ENCODE assay signal across 8 cellular contexts in the genomic region with DNA sequence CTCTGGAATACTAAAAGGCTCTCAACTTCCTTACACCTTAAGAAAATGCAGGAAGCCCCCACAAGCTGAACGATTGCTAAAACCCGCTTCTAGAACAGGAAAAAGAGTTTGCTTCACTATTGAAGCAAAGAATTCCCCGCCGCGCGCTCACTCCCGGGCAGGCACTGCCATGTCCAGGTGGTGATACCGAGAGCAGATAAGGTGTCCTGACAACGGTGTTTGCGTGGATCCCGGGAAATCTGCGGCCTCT. TPM values are rescaled to one million over a fixed set of nuclear protein-coding genes. Genes with fewer than 3 reads are reported as not detected.
DNase-seq lines count a peak whose midpoint lies in the region; ATAC-seq and TF ChIP-seq lines count a peak whose summit lies in the region.

No MANE protein-coding gene starts in this region.

- H3K9me3 Mint-ChIP-seq in type B pancreatic cell, result no peaks in the 10 kb centered on the region

- no peaks in the 10 kb centered on the region for H3K27me3 ChIP-seq in lung (ENCODE audit: control insufficient read depth, insufficient read depth)

- no peak for TF ChIP-seq CTCF in lung (IDR thresholded peaks at IDR 0.05; ENCODE audit: control extremely low read depth, extremely low read depth)
- no peak for TF ChIP-seq CTCF in type B pancreatic cell (conservative IDR thresholded peaks at IDR 0.05)

- peaks cover 22% of the 10 kb centered on the region for H3K4me1 Mint-ChIP-seq in type B pancreatic cell (ENCODE audit: unreplicated experiment)

- no peaks in the 10 kb centered on the region for H3K36me3 Mint-ChIP-seq in type B pancreatic cell

- no peak for ATAC-seq in lung (ENCODE audit: insufficient read depth, low FRiP score)
- ATAC-seq in GM21367 (IDR thresholded peaks at IDR 0.05; ENCODE audit: unreplicated experiment), result no peak

- WGBS in lung, 2 donors, result 4 to 6% methylated on average over 12 of the region's 12 CpGs

- peak; percentile 19 for DNase-seq in SIG-M5 treated with dmso at 0.1 percent for 504 hours (lab: John Stamatoyannopoulos, UW; ENCODE audit: unreplicated experiment)
- no peak for DNase-seq in SIG-M5 (lab: John Stamatoyannopoulos, UW)
- DNase-seq in NCI-H2171 treated with DMSO at 0.1 percent for 48 hours (lab: John Stamatoyannopoulos, UW), result peak; percentile 49
- DNase-seq in caudate nucleus (lab: John Stamatoyannopoulos, UW), result peak in 5 of 61 donors; percentile 6 to 63 (median 23)
- DNase-seq in lung (ENCODE audit: low spot score), result no peak
- no peak for DNase-seq in type B pancreatic cell (ENCODE audit: extremely low spot score, unreplicated experiment)
- no peak for DNase-seq in AML-193 (lab: John Stamatoyannopoulos, UW)

- H3K4me1 ChIP-seq in lung (ENCODE audit: control insufficient read depth in 2 of 2, insufficient read depth in 2 of 2, low read length in 2 of 2), result peaks cover 0 to 4% of the 10 kb centered on the region in 2 donors

- H3K27ac Mint-ChIP-seq in type B pancreatic cell, result peak overlapping the region; percentile 57

- peak overlapping the region; percentile 85 for H3K27ac ChIP-seq in caudate nucleus (ENCODE audit: low read depth, low read length)
- H3K27ac ChIP-seq in lung (ENCODE audit: low read depth in 1 of 2, low read length in 1 of 2), result peak overlapping the region; percentile 76 to 92

- peak overlapping the region; percentile 90 for H3K4me3 Mint-ChIP-seq in type B pancreatic cell

- peaks cover 40% of the 10 kb centered on the region for H3K27me3 Mint-ChIP-seq in type B pancreatic cell

- H3K4me3 ChIP-seq in lung, result peak overlapping the region; percentile 84

- H3K36me3 ChIP-seq in lung (ENCODE audit: control insufficient read depth in 2 of 2, insufficient read depth in 2 of 2, low read length in 2 of 2), result no peaks in the 10 kb centered on the region

- H3K9me3 ChIP-seq in lung (ENCODE audit: control insufficient read depth in 2 of 2, insufficient read depth in 1 of 2, low read length in 1 of 2), result no peaks in the 10 kb centered on the region

RNA-seq across cellular contexts. Expression of gene RRAGD, which starts 1.1 kb away (rescaled TPM):
- 10 to 100 TPM; 12.7 to 40.2 TPM for total RNA-seq in lung
- 10 to 100 TPM; 16.4 to 17.1 TPM for polyA plus RNA-seq in lung
- 18.0 and 19.7 TPM in 2 replicates for total RNA-seq in type B pancreatic cell (ENCODE audit: low replicate concordance)

RNA-seq across cellular contexts. Expression of gene ANKRD6, which starts 22.0 kb away (rescaled TPM):
- total RNA-seq in lung, result 10 to 100 TPM; 22.8 to 29.4 TPM
- 1 to 10 TPM; 4.4 to 9.2 TPM for polyA plus RNA-seq in lung
- 33.0 and 34.0 TPM in 2 replicates for total RNA-seq in type B pancreatic cell (ENCODE audit: low replicate concordance)

RNA-seq across cellular contexts. Expression of gene UBE2J1, which starts 58.4 kb away (rescaled TPM):
- total RNA-seq in lung, result 10 to 100 TPM; 40.5 to 42.5 TPM
- polyA plus RNA-seq in lung, result 10 to 100 TPM; 24.3 to 51.0 TPM
- 30.6 and 32.0 TPM in 2 replicates for total RNA-seq in type B pancreatic cell (ENCODE audit: low replicate concordance)

Comparison
In these comparisons a context has a peak if more than half of its experiments do, and no peak if none do; other contexts are left out.
1. DNase-seq: peak in SIG-M5 treated with dmso at 0.1 percent for 504 hours (single experiment) and NCI-H2171 treated with DMSO at 0.1 percent for 48 hours (single experiment); none in SIG-M5 (single experiment), lung (single experiment), type B pancreatic cell (single experiment) and AML-193 (0 of 2).